In the genomic region with DNA sequence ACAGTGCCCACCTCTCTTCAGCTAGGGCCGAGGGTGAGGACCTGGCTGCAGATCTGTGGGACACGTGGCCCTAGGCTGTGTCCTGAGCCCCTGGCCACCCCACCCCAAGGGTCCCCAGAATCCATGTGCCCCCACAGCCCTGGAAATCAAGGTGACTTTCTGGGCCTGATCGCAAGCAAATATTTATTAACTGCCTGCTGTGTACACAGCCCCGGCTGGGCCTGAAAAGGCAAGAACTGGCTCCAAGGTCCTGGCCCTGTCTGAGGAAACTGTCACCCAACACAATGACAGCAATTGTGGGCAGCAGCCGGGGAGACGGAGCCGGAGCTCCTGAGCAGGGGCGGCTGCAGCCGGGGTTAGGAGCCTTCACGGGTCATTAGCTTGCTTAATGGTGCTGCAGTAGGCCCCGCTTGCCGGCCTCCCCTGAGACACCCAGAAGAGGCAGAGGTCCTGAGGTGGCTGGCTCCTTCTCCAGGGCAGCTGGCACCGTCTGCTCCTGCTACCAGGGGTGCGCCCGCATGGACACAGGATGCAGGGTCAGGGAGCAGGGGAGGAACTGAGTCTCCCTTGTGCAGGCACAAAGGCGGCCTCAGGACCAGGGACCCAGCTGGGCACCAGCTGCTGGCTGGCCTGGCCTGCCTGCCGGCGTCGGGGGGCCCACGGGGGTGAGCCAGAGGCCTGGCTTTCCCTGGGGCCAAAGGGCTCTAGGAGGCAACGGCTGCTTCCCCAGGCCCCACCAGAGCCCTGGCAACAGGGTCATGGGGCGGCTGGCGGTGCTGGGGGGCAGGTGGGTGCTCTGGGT, we compare ENCODE assay signal across 14 cellular contexts. TPM values are rescaled to one million over a fixed set of nuclear protein-coding genes. Genes with fewer than 3 reads are reported as not detected.
DNase-seq lines count a peak whose midpoint lies in the region; ATAC-seq, FAIRE-seq and TF ChIP-seq lines count a peak whose summit lies in the region.
"Had no signal": no experiment of that assay in that cellular context is flagged by ENCODE, and none has a peak within 500 bp of the region (broad histone marks: within the 10 kb centered on the region; RNA-seq: fewer than 3 reads in every experiment).

No MANE protein-coding gene starts in this region.

- no peak overlapping the region for H2AFZ ChIP-seq in MM.1S (ENCODE audit: low read length)

- no peaks in the 10 kb centered on the region for H4K20me1 ChIP-seq in MM.1S (ENCODE audit: insufficient read depth, low read length)

- ATAC-seq in stimulated activated memory B cell treated with anti-CD40 and anti-IgM and Interleukin-4, amounts not matched to agents 10 μg/mL and 1 μg/mL and 100 μg/mL, for 72 hours = no peak
- ATAC-seq: HCT116 had no signal

- peaks cover 28% of the 10 kb centered on the region for H3K27me3 ChIP-seq in MM.1S (replicated peaks; ENCODE audit: insufficient read depth, low read length)

- no peak overlapping the region for H3K4me3 ChIP-seq in lower leg skin (ENCODE audit: low read depth, poor library complexity, severe bottlenecking)
- H3K4me3 ChIP-seq in MM.1S (ENCODE audit: low read length) = no peak overlapping the region
- H3K4me3 ChIP-seq: skin epidermis had no signal

- intact Hi-C loops in lower leg skin (cut with DNase I; ENCODE audit: low total_unique reads) = no loop called here

- H3K27ac ChIP-seq in MM.1S (ENCODE audit: low read length) = no peak overlapping the region
- H3K27ac ChIP-seq: skin epidermis had no signal

- no peaks in the 10 kb centered on the region for H3K9me3 Mint-ChIP-seq in chondrocyte (ENCODE audit: low read depth)
- H3K9me3 Mint-ChIP-seq in stimulated activated memory B cell treated with anti-CD40 and anti-IgM and Interleukin-4, amounts not matched to agents 10 μg/mL and 1 μg/mL and 100 μg/mL, for 72 hours = no peaks in the 10 kb centered on the region
- H3K9me3 Mint-ChIP-seq: activated naive CD4-positive, alpha-beta T cell treated with anti-CD3 and anti-CD28 coated beads, Interleukin-2, amount 50 U/mL, for 24 hours had no signal

- H3K27ac Mint-ChIP-seq in chondrocyte (ENCODE audit: unreplicated experiment) = no peak overlapping the region
- H3K27ac Mint-ChIP-seq in stimulated activated memory B cell treated with anti-CD40 and anti-IgM and Interleukin-4, amounts not matched to agents 10 μg/mL and 1 μg/mL and 100 μg/mL, for 72 hours = no peak overlapping the region
- H3K27ac Mint-ChIP-seq: activated naive CD4-positive, alpha-beta T cell treated with anti-CD3 and anti-CD28 coated beads, Interleukin-2, amount 50 U/mL, for 24 hours had no signal

- H3K4me1 Mint-ChIP-seq in chondrocyte (ENCODE audit: low read depth) = no peaks in the 10 kb centered on the region
- H3K4me1 Mint-ChIP-seq in stimulated activated memory B cell treated with anti-CD40 and anti-IgM and Interleukin-4, amounts not matched to agents 10 μg/mL and 1 μg/mL and 100 μg/mL, for 72 hours = peaks cover 4% of the 10 kb centered on the region
- H3K4me1 Mint-ChIP-seq: activated naive CD4-positive, alpha-beta T cell treated with anti-CD3 and anti-CD28 coated beads, Interleukin-2, amount 50 U/mL, for 24 hours had no signal

- H3K36me3 Mint-ChIP-seq in chondrocyte (ENCODE audit: low read depth) = no peaks in the 10 kb centered on the region
- peaks cover 16% of the 10 kb centered on the region for H3K36me3 Mint-ChIP-seq in stimulated activated memory B cell treated with anti-CD40 and anti-IgM and Interleukin-4, amounts not matched to agents 10 μg/mL and 1 μg/mL and 100 μg/mL, for 72 hours

- H3K9ac ChIP-seq in MM.1S (ENCODE audit: low read length) = no peak overlapping the region

- peaks cover 11% of the 10 kb centered on the region for H3K27me3 Mint-ChIP-seq in chondrocyte (ENCODE audit: low read depth)
- H3K27me3 Mint-ChIP-seq in stimulated activated memory B cell treated with anti-CD40 and anti-IgM and Interleukin-4, amounts not matched to agents 10 μg/mL and 1 μg/mL and 100 μg/mL, for 72 hours = peaks cover 15% of the 10 kb centered on the region

- H3K4me1 ChIP-seq in MM.1S (ENCODE audit: low read length) = no peaks in the 10 kb centered on the region

- no peak for TF ChIP-seq CTCF in chondrocyte (IDR thresholded peaks at IDR 0.05)
- TF ChIP-seq CTCF in lower leg skin (IDR thresholded peaks at IDR 0.05) = no peak
- TF ChIP-seq CTCF in MM.1S (IDR thresholded peaks at IDR 0.05; ENCODE audit: low read length) = no peak

- no peak for TF ChIP-seq POLR2A in GM12891 (IDR thresholded peaks at IDR 0.05; ENCODE audit: low read depth, low read length)
- TF ChIP-seq POLR2A in lower leg skin (IDR thresholded peaks at IDR 0.05) = no peak

- no peaks in the 10 kb centered on the region for H3K9me3 ChIP-seq in MM.1S (replicated peaks; ENCODE audit: insufficient read depth, low read length)

- DNase-seq in AG08396 (ENCODE audit: low spot score) = peak; percentile 12
- peak; percentile 11 for DNase-seq in GM12891 (ENCODE audit: insufficient read length, low spot score)
- DNase-seq in chondrocyte (ENCODE audit: low spot score) = peak; percentile 86
- peak; percentile 11 to 81 for DNase-seq in lower leg skin (ENCODE audit: low spot score in 2 of 2)
- DNase-seq in NOMO-1 (lab: John Stamatoyannopoulos, UW; ENCODE audit: unreplicated experiment in 2 of 2) = no peak
- DNase-seq in MM.1S = no peak
- DNase-seq in NCI-H2107 (lab: John Stamatoyannopoulos, UW) = no peak
- DNase-seq: Calu3, NCI-H345 had no signal

- H3K36me3 ChIP-seq in MM.1S (replicated peaks; ENCODE audit: insufficient read depth, low read length) = no peaks in the 10 kb centered on the region

- H3F3A ChIP-seq in MM.1S (ENCODE audit: insufficient read depth, low read length) = no peaks in the 10 kb centered on the region

- 56 to 62% methylated on average over 10 to 18 of the region's 23 CpGs for WGBS in lower leg skin, 2 donors

- H3K4me2 ChIP-seq in MM.1S (ENCODE audit: low read depth, low read length) = no peak overlapping the region

- H3K9me2 ChIP-seq in MM.1S (replicated peaks; ENCODE audit: insufficient read depth, low read length) = no peaks in the 10 kb centered on the region

- no peaks in the 10 kb centered on the region for H3K79me2 ChIP-seq in MM.1S (ENCODE audit: low read length)

- no peak for FAIRE-seq in GM12891 (lab: Jason Lieb, UNC)
- FAIRE-seq: endometrium had no signal

- no peak overlapping the region for H3K4me3 Mint-ChIP-seq in chondrocyte (ENCODE audit: unreplicated experiment)
- H3K4me3 Mint-ChIP-seq in stimulated activated memory B cell treated with anti-CD40 and anti-IgM and Interleukin-4, amounts not matched to agents 10 μg/mL and 1 μg/mL and 100 μg/mL, for 72 hours = no peak overlapping the region
- H3K4me3 Mint-ChIP-seq: activated naive CD4-positive, alpha-beta T cell treated with anti-CD3 and anti-CD28 coated beads, Interleukin-2, amount 50 U/mL, for 24 hours had no signal

TF ChIP-seq in GM12891, 5 proteins besides CTCF, POLR2A, EP300 and RAD21:
- TF ChIP-seq PAX5 (IDR thresholded peaks at IDR 0.05; ENCODE audit: insufficient read depth, low read length, severe bottlenecking) = no peak
- no peak for TF ChIP-seq POLR2AphosphoS5 (IDR thresholded peaks at IDR 0.05; ENCODE audit: low read depth, low read length)
- TF ChIP-seq TAF1 (IDR thresholded peaks at IDR 0.05; ENCODE audit: low read depth, low read length) = no peak
- no peak for TF ChIP-seq POU2F2 (IDR thresholded peaks at IDR 0.05; ENCODE audit: low read depth, low read length)
- no peak for TF ChIP-seq SPI1 (IDR thresholded peaks at IDR 0.05; ENCODE audit: low read depth, low read length)

RNA-seq across cellular contexts. Expression of a gene that starts 24.1 kb away (rescaled TPM):
- polyA plus RNA-seq in GM12891 (2012; ENCODE audit: low read depth, missing spikeins) = 28.0 TPM
- total RNA-seq in chondrocyte = 10.2 to 32.8 TPM (median 31.3 TPM) in 3 replicates
- total RNA-seq in lower leg skin = 10 to 100 TPM; 21.7 to 37.9 (median 29.7) TPM

Comparison
In these comparisons a context has a peak if more than half of its experiments do, and no peak if none do; other contexts are left out.
1. DNase-seq: peak in AG08396 (single experiment), GM12891 (single experiment), chondrocyte (single experiment) and lower leg skin (2 of 2); none in NOMO-1 (0 of 2), MM.1S (single experiment) and NCI-H2107 (single experiment).